Comparison of ENCODE assay signal across 1 cellular context in genomic region chr2:218395826-218396687, GRCh38.
TF ChIP-seq lines count a peak whose summit lies in the region.

No MANE protein-coding gene starts in this region.

TF ChIP-seq in HepG2, 621 proteins besides CTCF, POLR2A, EP300 and RAD21 (continued from another document and continues in another):
- peak; percentile 97; the same call in 1 of the 2 replicates for TF ChIP-seq ZBTB46 (CRISPR knock-in tag; IDR thresholded peaks at IDR 0.05; ENCODE audit: borderline replicate concordance)
- TF ChIP-seq, protein P1, sequence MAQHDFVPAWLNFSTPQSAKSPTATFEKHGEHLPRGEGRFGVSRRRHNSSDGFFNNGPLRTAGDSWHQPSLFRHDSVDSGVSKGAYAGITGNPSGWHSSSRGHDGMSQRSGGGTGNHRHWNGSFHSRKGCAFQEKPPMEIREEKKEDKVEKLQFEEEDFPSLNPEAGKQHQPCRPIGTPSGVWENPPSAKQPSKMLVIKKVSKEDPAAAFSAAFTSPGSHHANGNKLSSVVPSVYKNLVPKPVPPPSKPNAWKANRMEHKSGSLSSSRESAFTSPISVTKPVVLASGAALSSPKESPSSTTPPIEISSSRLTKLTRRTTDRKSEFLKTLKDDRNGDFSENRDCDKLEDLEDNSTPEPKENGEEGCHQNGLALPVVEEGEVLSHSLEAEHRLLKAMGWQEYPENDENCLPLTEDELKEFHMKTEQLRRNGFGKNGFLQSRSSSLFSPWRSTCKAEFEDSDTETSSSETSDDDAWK (CRISPR knock-in tag; IDR thresholded peaks at IDR 0.05), result no peak
- no peak; the same call in 1 of the 2 replicates for TF ChIP-seq ZNF350 (CRISPR knock-in tag; IDR thresholded peaks at IDR 0.05; ENCODE audit: borderline replicate concordance, low read depth)
- no peak for TF ChIP-seq CBX2 (IDR thresholded peaks at IDR 0.05; ENCODE audit: low read depth, low read length)
- peak; percentile 88; the same call in 1 of the 2 replicates for TF ChIP-seq CBX2 (CRISPR knock-in tag; IDR thresholded peaks at IDR 0.05; ENCODE audit: low read depth)
- TF ChIP-seq ZNF264 (CRISPR knock-in tag; IDR thresholded peaks at IDR 0.05), result no peak
- peak; percentile 39; the same call in 1 of the 2 replicates for TF ChIP-seq HES4 (CRISPR knock-in tag; IDR thresholded peaks at IDR 0.05; ENCODE audit: borderline replicate concordance)
- no peak for TF ChIP-seq CENPX (CRISPR knock-in tag; IDR thresholded peaks at IDR 0.05)
- TF ChIP-seq REST (IDR thresholded peaks at IDR 0.05; ENCODE audit: borderline replicate concordance in 1 of 2, low read depth in 1 of 2, low read length in 2 of 2), result peak in 1 of 2 experiments; percentile 57; a peak in 1 of 4 replicates
- no peak for TF ChIP-seq NFIC (IDR thresholded peaks at IDR 0.05; ENCODE audit: low read length)
- TF ChIP-seq SRSF4 (IDR thresholded peaks at IDR 0.05; ENCODE audit: low read depth, low read length, poor library complexity, severe bottlenecking), result no peak
- TF ChIP-seq, protein P2, sequence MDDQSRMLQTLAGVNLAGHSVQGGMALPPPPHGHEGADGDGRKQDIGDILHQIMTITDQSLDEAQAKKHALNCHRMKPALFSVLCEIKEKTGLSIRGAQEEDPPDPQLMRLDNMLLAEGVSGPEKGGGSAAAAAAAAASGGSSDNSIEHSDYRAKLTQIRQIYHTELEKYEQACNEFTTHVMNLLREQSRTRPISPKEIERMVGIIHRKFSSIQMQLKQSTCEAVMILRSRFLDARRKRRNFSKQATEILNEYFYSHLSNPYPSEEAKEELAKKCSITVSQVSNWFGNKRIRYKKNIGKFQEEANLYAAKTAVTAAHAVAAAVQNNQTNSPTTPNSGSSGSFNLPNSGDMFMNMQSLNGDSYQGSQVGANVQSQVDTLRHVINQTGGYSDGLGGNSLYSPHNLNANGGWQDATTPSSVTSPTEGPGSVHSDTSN (CRISPR knock-in tag; IDR thresholded peaks at IDR 0.05; ENCODE audit: borderline replicate concordance), result no peak
- 0 out of 2 replicates have a peak, but pooled peaks have one; percentile 81 for TF ChIP-seq PAWR (CRISPR knock-in tag; IDR thresholded peaks at IDR 0.05; ENCODE audit: borderline replicate concordance)
- TF ChIP-seq CCDC6 (CRISPR knock-in tag; IDR thresholded peaks at IDR 0.05), result peak; percentile 90
- no peak for TF ChIP-seq ZBTB40 (IDR thresholded peaks at IDR 0.05)
- peak; percentile 80; the same call in 1 of the 2 replicates for TF ChIP-seq ZBTB40 (CRISPR knock-in tag; IDR thresholded peaks at IDR 0.05)
- TF ChIP-seq PRMT3 (CRISPR knock-in tag; IDR thresholded peaks at IDR 0.05; ENCODE audit: borderline replicate concordance, low read depth), result no peak
- TF ChIP-seq IKZF1 (IDR thresholded peaks at IDR 0.05), result no peak
- no peak for TF ChIP-seq FOXA1 (IDR thresholded peaks at IDR 0.05)
- TF ChIP-seq FOXA1 (CRISPR knock-in tag; IDR thresholded peaks at IDR 0.05), result peak; percentile 35; the same call in 1 of the 2 replicates
- TF ChIP-seq DNMT3B (CRISPR knock-in tag; conservative IDR thresholded peaks at IDR 0.05), result no peak
- TF ChIP-seq, protein P3, sequence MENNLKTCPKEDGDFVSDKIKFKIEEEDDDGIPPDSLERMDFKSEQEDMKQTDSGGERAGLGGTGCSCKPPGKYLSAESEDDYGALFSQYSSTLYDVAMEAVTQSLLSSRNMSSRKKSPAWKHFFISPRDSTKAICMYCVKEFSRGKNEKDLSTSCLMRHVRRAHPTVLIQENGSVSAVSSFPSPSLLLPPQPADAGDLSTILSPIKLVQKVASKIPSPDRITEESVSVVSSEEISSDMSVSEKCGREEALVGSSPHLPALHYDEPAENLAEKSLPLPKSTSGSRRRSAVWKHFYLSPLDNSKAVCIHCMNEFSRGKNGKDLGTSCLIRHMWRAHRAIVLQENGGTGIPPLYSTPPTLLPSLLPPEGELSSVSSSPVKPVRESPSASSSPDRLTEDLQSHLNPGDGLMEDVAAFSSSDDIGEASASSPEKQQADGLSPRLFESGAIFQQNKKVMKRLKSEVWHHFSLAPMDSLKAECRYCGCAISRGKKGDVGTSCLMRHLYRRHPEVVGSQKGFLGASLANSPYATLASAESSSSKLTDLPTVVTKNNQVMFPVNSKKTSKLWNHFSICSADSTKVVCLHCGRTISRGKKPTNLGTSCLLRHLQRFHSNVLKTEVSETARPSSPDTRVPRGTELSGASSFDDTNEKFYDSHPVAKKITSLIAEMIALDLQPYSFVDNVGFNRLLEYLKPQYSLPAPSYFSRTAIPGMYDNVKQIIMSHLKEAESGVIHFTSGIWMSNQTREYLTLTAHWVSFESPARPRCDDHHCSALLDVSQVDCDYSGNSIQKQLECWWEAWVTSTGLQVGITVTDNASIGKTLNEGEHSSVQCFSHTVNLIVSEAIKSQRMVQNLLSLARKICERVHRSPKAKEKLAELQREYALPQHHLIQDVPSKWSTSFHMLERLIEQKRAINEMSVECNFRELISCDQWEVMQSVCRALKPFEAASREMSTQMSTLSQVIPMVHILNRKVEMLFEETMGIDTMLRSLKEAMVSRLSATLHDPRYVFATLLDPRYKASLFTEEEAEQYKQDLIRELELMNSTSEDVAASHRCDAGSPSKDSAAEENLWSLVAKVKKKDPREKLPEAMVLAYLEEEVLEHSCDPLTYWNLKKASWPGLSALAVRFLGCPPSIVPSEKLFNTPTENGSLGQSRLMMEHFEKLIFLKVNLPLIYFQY (CRISPR knock-in tag; IDR thresholded peaks at IDR 0.05; ENCODE audit: borderline replicate concordance), result peak; percentile 98
- TF ChIP-seq, protein P4, sequence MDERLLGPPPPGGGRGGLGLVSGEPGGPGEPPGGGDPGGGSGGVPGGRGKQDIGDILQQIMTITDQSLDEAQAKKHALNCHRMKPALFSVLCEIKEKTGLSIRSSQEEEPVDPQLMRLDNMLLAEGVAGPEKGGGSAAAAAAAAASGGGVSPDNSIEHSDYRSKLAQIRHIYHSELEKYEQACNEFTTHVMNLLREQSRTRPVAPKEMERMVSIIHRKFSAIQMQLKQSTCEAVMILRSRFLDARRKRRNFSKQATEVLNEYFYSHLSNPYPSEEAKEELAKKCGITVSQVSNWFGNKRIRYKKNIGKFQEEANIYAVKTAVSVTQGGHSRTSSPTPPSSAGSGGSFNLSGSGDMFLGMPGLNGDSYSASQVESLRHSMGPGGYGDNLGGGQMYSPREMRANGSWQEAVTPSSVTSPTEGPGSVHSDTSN (CRISPR knock-in tag; IDR thresholded peaks at IDR 0.05), result no peak
- TF ChIP-seq ZNF496 (CRISPR knock-in tag; IDR thresholded peaks at IDR 0.05; ENCODE audit: insufficient replicate concordance), result no peak
- no peak for TF ChIP-seq EED (CRISPR knock-in tag; IDR thresholded peaks at IDR 0.05)
- TF ChIP-seq ZNF577 (CRISPR knock-in tag; IDR thresholded peaks at IDR 0.05; ENCODE audit: borderline replicate concordance, low read depth), result 0 out of 2 replicates have a peak, but pooled peaks have one; percentile 94
- TF ChIP-seq, protein P5, sequence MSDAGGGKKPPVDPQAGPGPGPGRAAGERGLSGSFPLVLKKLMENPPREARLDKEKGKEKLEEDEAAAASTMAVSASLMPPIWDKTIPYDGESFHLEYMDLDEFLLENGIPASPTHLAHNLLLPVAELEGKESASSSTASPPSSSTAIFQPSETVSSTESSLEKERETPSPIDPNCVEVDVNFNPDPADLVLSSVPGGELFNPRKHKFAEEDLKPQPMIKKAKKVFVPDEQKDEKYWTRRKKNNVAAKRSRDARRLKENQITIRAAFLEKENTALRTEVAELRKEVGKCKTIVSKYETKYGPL (CRISPR knock-in tag; IDR thresholded peaks at IDR 0.05), result no peak
- TF ChIP-seq REL (CRISPR knock-in tag; conservative IDR thresholded peaks at IDR 0.05), result 0 out of 2 replicates have a peak, but pooled peaks have one; percentile 70
- TF ChIP-seq ZNF746 (CRISPR knock-in tag; IDR thresholded peaks at IDR 0.05), result peak; percentile 98
- no peak for TF ChIP-seq ZC3H4 (CRISPR knock-in tag; IDR thresholded peaks at IDR 0.05; ENCODE audit: borderline replicate concordance)
- TF ChIP-seq TBX3 (IDR thresholded peaks at IDR 0.05; ENCODE audit: borderline replicate concordance), result peak; percentile 64; the same call in 1 of the 2 replicates
- TF ChIP-seq FOSL2 (CRISPR knock-in tag; IDR thresholded peaks at IDR 0.05), result peak; percentile 69
- TF ChIP-seq TMF1 (CRISPR knock-in tag; IDR thresholded peaks at IDR 0.05; ENCODE audit: low read depth), result no peak; the same call in none of the 2 replicates
- no peak for TF ChIP-seq TCF7 (IDR thresholded peaks at IDR 0.05; ENCODE audit: low read depth)
- TF ChIP-seq KDM3A (CRISPR knock-in tag; IDR thresholded peaks at IDR 0.05; ENCODE audit: low read depth), result peak; percentile 99
- TF ChIP-seq SP2 (CRISPR knock-in tag; IDR thresholded peaks at IDR 0.05), result peak; percentile 54
